ENCODE assay signal across 21 cellular contexts in the genomic region with DNA sequence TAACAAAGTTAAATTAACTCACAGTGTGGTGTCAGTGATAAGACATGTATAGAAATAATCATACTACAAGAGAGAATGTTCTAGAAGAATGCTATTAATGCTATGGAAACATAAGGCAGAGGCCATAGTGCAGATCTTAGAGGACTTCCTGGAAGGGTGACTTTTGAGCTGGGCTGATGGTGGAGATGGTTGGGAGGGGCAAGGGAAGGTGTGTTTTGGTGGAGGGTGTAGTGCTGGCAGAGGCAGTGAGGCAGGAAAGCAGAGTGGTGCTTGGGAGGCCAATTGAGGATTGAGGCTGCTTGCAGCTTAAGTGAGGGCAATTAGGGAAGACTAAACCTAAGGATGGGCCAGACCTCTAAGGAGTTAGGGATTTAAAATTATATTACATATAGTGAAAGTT. TPM values are rescaled to one million over a fixed set of nuclear protein-coding genes. Genes with fewer than 3 reads are reported as not detected.
A peak's percentile ranks its signal among the peaks of the same experiment; 100 is the strongest.
DNase-seq lines count a peak whose midpoint lies in the region; ATAC-seq and TF ChIP-seq lines count a peak whose summit lies in the region.
"Had no signal": no experiment of that assay in that cellular context is flagged by ENCODE, and none has a peak within 500 bp of the region (broad histone marks: within the 10 kb centered on the region; RNA-seq: fewer than 3 reads in every experiment).

No MANE protein-coding gene starts in this region.

- intact Hi-C loops in activated naive CD4-positive, alpha-beta T cell treated with anti-CD3 and anti-CD28 coated beads for 36 hours (cut with micrococcal nuclease), result loop anchor here (1.0 kb wide), 2 partner anchors 102 to 406 kb away; no protein-coding TSS in a partner anchor
- intact Hi-C loops in OCI-LY7 (cut with micrococcal nuclease; ENCODE audit: unreplicated experiment), result no loop called here
- intact Hi-C loops in transverse colon (cut with DNase I; ENCODE audit: low total_unique reads), result no loop called here
- intact Hi-C loops in prostate gland (cut with DNase I), result no loop called here

- POLR2A ChIA-PET in OCI-LY7 (lab: Charles Lee), result interaction anchor here (0.6 to 10.8 kb wide), 3 partner anchors 17 to 269 kb away, joined by 3 to 116 read pairs (median 3); no protein-coding TSS in a partner anchor

- no peak overlapping the region for H3K4me3 Mint-ChIP-seq in activated naive CD4-positive, alpha-beta T cell treated with anti-CD3 and anti-CD28 coated beads for 36 hours
- H3K4me3 Mint-ChIP-seq in stimulated activated memory B cell treated with anti-CD40 and anti-IgM and Interleukin-4, amounts not matched to agents 10 μg/mL and 1 μg/mL and 100 μg/mL, for 72 hours, result no peak overlapping the region

- in situ Hi-C loops in transverse colon (cut with MboI; ENCODE audit: low pct_ligation_motif_present in 1 of 4, low pct_unique_long_range_greater_than_20kb in 1 of 4, low sequenced_read_pairs in 3 of 4), result loop anchor here in 2 of 4 donors (25.0 kb wide), 2 partner anchors 398 to 423 kb away; no protein-coding TSS in a partner anchor

- H3K4me1 ChIP-seq in OCI-LY7 (ENCODE audit: insufficient read depth, low read length, poor library complexity, severe bottlenecking) (peaks cover 83% of the 10 kb centered on the region), transverse colon (peaks cover 0 to 5% (median 0%) of the 10 kb centered on the region in 4 donors), prostate gland (replicated peaks) (no peaks in the 10 kb centered on the region)
- peaks cover 56% of the 10 kb centered on the region for H3K4me1 ChIP-seq in effector memory CD4-positive, alpha-beta T cell (ENCODE audit: control insufficient read depth, insufficient read depth, low read length, poor library complexity, severe bottlenecking)

- H3K27me3 ChIP-seq in effector memory CD4-positive, alpha-beta T cell (replicated peaks; ENCODE audit: control insufficient read depth, insufficient read depth, low read length, poor library complexity, severe bottlenecking), result no peaks in the 10 kb centered on the region
- no peaks in the 10 kb centered on the region for H3K27me3 ChIP-seq in transverse colon
- H3K27me3 ChIP-seq in prostate gland (replicated peaks; ENCODE audit: insufficient read depth), result no peaks in the 10 kb centered on the region
- H3K27me3 ChIP-seq: gastrocnemius medialis, hepatocyte, tibial nerve had no signal

- CTCF ChIA-PET in activated naive CD4-positive, alpha-beta T cell treated with anti-CD3 and anti-CD28 coated beads for 36 hours (lab: Charles Lee), result interaction anchor here (0.7 to 8.1 kb wide), 8 partner anchors 8 to 101 kb away, joined by 3 to 139 read pairs (median 14); a partner anchor contains a TSS
- CTCF ChIA-PET in OCI-LY7 (lab: Charles Lee; ENCODE audit: unreplicated experiment), result interaction anchor here (0.7 to 1.6 kb wide), 3 partner anchors 18 to 32 kb away, joined by 3 to 6 read pairs (median 3); no protein-coding TSS in a partner anchor

- TF ChIP-seq EP300 in transverse colon (IDR thresholded peaks at IDR 0.05; ENCODE audit: low read depth), result no peak

- H3K9me3 Mint-ChIP-seq in activated naive CD4-positive, alpha-beta T cell treated with anti-CD3 and anti-CD28 coated beads for 36 hours, result no peaks in the 10 kb centered on the region
- H3K9me3 Mint-ChIP-seq in stimulated activated memory B cell treated with anti-CD40 and anti-IgM and Interleukin-4, amounts not matched to agents 10 μg/mL and 1 μg/mL and 100 μg/mL, for 72 hours, result no peaks in the 10 kb centered on the region
- H3K9me3 Mint-ChIP-seq: activated naive CD4-positive, alpha-beta T cell treated with anti-CD3 and anti-CD28 coated beads, Interleukin-2, amount 50 U/mL, for 72 hours had no signal

- H4K20me1 ChIP-seq in OCI-LY7 (ENCODE audit: insufficient read depth, low read length), result no peaks in the 10 kb centered on the region

- peak overlapping the region; percentile 38 for H3K27ac Mint-ChIP-seq in activated naive CD4-positive, alpha-beta T cell treated with anti-CD3 and anti-CD28 coated beads for 36 hours
- peak overlapping the region; percentile 33 for H3K27ac Mint-ChIP-seq in stimulated activated memory B cell treated with anti-CD40 and anti-IgM and Interleukin-4, amounts not matched to agents 10 μg/mL and 1 μg/mL and 100 μg/mL, for 72 hours
- H3K27ac Mint-ChIP-seq: activated naive CD4-positive, alpha-beta T cell treated with anti-CD3 and anti-CD28 coated beads, Interleukin-2, amount 50 U/mL, for 72 hours had no signal

- H2AFZ ChIP-seq in OCI-LY7 (ENCODE audit: low read length), result peak overlapping the region; percentile 51; the same call in 1 of the 2 replicates
- H2AFZ ChIP-seq: hepatocyte had no signal

- H3K36me3 ChIP-seq in OCI-LY7 (ENCODE audit: insufficient read depth, low read length), result no peaks in the 10 kb centered on the region
- H3K36me3 ChIP-seq in effector memory CD4-positive, alpha-beta T cell (ENCODE audit: control insufficient read depth, insufficient read depth, low read length), result no peaks in the 10 kb centered on the region
- H3K36me3 ChIP-seq in transverse colon, result no peaks in the 10 kb centered on the region
- no peaks in the 10 kb centered on the region for H3K36me3 ChIP-seq in prostate gland
- H3K36me3 ChIP-seq: gastrocnemius medialis, tibial nerve had no signal

- peaks cover 38% of the 10 kb centered on the region for H3K4me1 Mint-ChIP-seq in activated naive CD4-positive, alpha-beta T cell treated with anti-CD3 and anti-CD28 coated beads for 36 hours (ENCODE audit: low read depth)
- H3K4me1 Mint-ChIP-seq in stimulated activated memory B cell treated with anti-CD40 and anti-IgM and Interleukin-4, amounts not matched to agents 10 μg/mL and 1 μg/mL and 100 μg/mL, for 72 hours, result peaks cover 76% of the 10 kb centered on the region

- DNase-seq in activated naive CD4-positive, alpha-beta T cell treated with anti-CD3 and anti-CD28 coated beads for 36 hours, result no peak
- no peak for DNase-seq in activated naive CD4-positive, alpha-beta T cell (lab: John Stamatoyannopoulos, UW)
- DNase-seq in OCI-LY7 (ENCODE audit: low spot score) (peak; percentile 44), mucosa of gallbladder (ENCODE audit: low spot score) (no peak), transverse colon (no peak), prostate gland (ENCODE audit: low spot score) (no peak)
- DNase-seq in effector memory CD4-positive, alpha-beta T cell, result no peak
- DNase-seq: activated CD4-positive, alpha-beta T cell treated with anti-CD3 and anti-CD28 coated beads for 1 hour; aorta; DMS79; gastrocnemius medialis; GF-D8; MM.1S; occipital lobe had no signal

- TF ChIP-seq CTCF in OCI-LY7 (conservative IDR thresholded peaks at IDR 0.05; ENCODE audit: low read length) (no peak), transverse colon (IDR thresholded peaks at IDR 0.05) (no peak), prostate gland (IDR thresholded peaks at IDR 0.05) (no peak)

- H3K4me2 ChIP-seq in OCI-LY7 (ENCODE audit: low read length), result peak overlapping the region; percentile 93
- H3K4me2 ChIP-seq: hepatocyte had no signal

- no peaks in the 10 kb centered on the region for H3K27me3 Mint-ChIP-seq in activated naive CD4-positive, alpha-beta T cell treated with anti-CD3 and anti-CD28 coated beads for 36 hours (ENCODE audit: low read depth)
- no peaks in the 10 kb centered on the region for H3K27me3 Mint-ChIP-seq in stimulated activated memory B cell treated with anti-CD40 and anti-IgM and Interleukin-4, amounts not matched to agents 10 μg/mL and 1 μg/mL and 100 μg/mL, for 72 hours

- ATAC-seq in stimulated activated memory B cell treated with anti-CD40 and anti-IgM and Interleukin-4, amounts not matched to agents 10 μg/mL and 1 μg/mL and 100 μg/mL, for 72 hours, result no peak
- ATAC-seq: activated naive CD4-positive, alpha-beta T cell treated with anti-CD3 and anti-CD28 coated beads, Interleukin-2, amount 50 U/mL, for 72 hours; gastrocnemius medialis had no signal

- no peaks in the 10 kb centered on the region for H3K9me2 ChIP-seq in OCI-LY7 (ENCODE audit: insufficient read depth, low read length)

- no peaks in the 10 kb centered on the region for H3K36me3 Mint-ChIP-seq in activated naive CD4-positive, alpha-beta T cell treated with anti-CD3 and anti-CD28 coated beads for 36 hours (ENCODE audit: low read depth)
- H3K36me3 Mint-ChIP-seq in stimulated activated memory B cell treated with anti-CD40 and anti-IgM and Interleukin-4, amounts not matched to agents 10 μg/mL and 1 μg/mL and 100 μg/mL, for 72 hours, result no peaks in the 10 kb centered on the region
- H3K36me3 Mint-ChIP-seq: activated naive CD4-positive, alpha-beta T cell treated with anti-CD3 and anti-CD28 coated beads, Interleukin-2, amount 50 U/mL, for 72 hours had no signal

- no peak overlapping the region for H3K4me3 ChIP-seq in OCI-LY7 (ENCODE audit: low read depth, low read length, poor library complexity, severe bottlenecking)
- no peak overlapping the region for H3K4me3 ChIP-seq in effector memory CD4-positive, alpha-beta T cell (ENCODE audit: insufficient read depth, low read depth, low read length, poor library complexity, severe bottlenecking)
- H3K4me3 ChIP-seq in transverse colon, result no peak overlapping the region
- H3K4me3 ChIP-seq in prostate gland, result no peak overlapping the region
- H3K4me3 ChIP-seq: gastrocnemius medialis, hepatocyte, tibial nerve had no signal

- no TSS peak for BruUV-seq in OCI-LY7 (replicated peaks; lab: Mats Ljungman, UMichigan)

- H3K9me3 ChIP-seq in OCI-LY7 (ENCODE audit: low read length) (no peaks in the 10 kb centered on the region), transverse colon (no peaks in the 10 kb centered on the region), prostate gland (no peaks in the 10 kb centered on the region)
- H3K9me3 ChIP-seq in effector memory CD4-positive, alpha-beta T cell (ENCODE audit: control insufficient read depth, low read length), result no peaks in the 10 kb centered on the region
- H3K9me3 ChIP-seq: gastrocnemius medialis, tibial nerve had no signal

- no peak for TF ChIP-seq POLR2A in transverse colon (IDR thresholded peaks at IDR 0.05)
- no peak for TF ChIP-seq POLR2A in prostate gland (IDR thresholded peaks at IDR 0.05)

- H3K27ac ChIP-seq in OCI-LY7 (ENCODE audit: low read depth, low read length, poor library complexity, severe bottlenecking), result peak overlapping the region; percentile 14
- H3K27ac ChIP-seq in effector memory CD4-positive, alpha-beta T cell (ENCODE audit: insufficient read depth, low read length, poor library complexity, severe bottlenecking), result peak overlapping the region; percentile 22
- no peak overlapping the region for H3K27ac ChIP-seq in transverse colon
- no peak overlapping the region for H3K27ac ChIP-seq in prostate gland
- H3K27ac ChIP-seq: gastrocnemius medialis, hepatocyte had no signal

- no peaks in the 10 kb centered on the region for H3K79me2 ChIP-seq in OCI-LY7 (ENCODE audit: insufficient read depth, low read depth, low read length)
- H3K79me2 ChIP-seq: hepatocyte had no signal

RNA-seq across cellular contexts. Expression of a gene that starts 58.5 kb away (rescaled TPM):
- total RNA-seq in activated naive CD4-positive, alpha-beta T cell treated with anti-CD3 and anti-CD28 coated beads for 36 hours, result not detected
- 0.16 and 0.46 TPM in 2 replicates for total RNA-seq in OCI-LY7 (2014; rRNA removed; shearing (Covaris generic))
- total RNA-seq in OCI-LY7 (2022) (16.4 and 19.9 TPM in 2 replicates), mucosa of gallbladder (2.3 TPM), transverse colon (10 to 100 TPM in 1 of 4 donors, 1 to 10 TPM in 2, under 1 TPM in 1; 0.64 to 14.2 (median 2.4) TPM), prostate gland (under 1 TPM; 0.09 to 0.51 TPM)
- total RNA-seq: HT1080, myocyte, pulmonary artery endothelial cell had no signal

Comparison
In these comparisons a context has a peak if more than half of its experiments do, and no peak if none do; other contexts are left out.
1. H3K27ac ChIP-seq: peak in OCI-LY7 (single experiment) and effector memory CD4-positive, alpha-beta T cell (single experiment); none in transverse colon (0 of 4) and prostate gland (0 of 2).